In genomic region chr6:34531580-34532201, GRCh38 we compare ENCODE assay signal across 8 cellular contexts. TPM values are rescaled to one million over a fixed set of nuclear protein-coding genes. Genes with fewer than 3 reads are reported as not detected.
A peak's percentile ranks its signal among the peaks of the same experiment; 100 is the strongest.
DNase-seq lines count a peak whose midpoint lies in the region; ATAC-seq, FAIRE-seq and TF ChIP-seq lines count a peak whose summit lies in the region.

No MANE protein-coding gene starts in this region.

- H3K9me3 Mint-ChIP-seq in type B pancreatic cell: no peaks in the 10 kb centered on the region

- peak overlapping the region; percentile 55 for H3K9ac ChIP-seq in iPS-15b (ENCODE audit: low read depth, low read length)

- no peaks in the 10 kb centered on the region for H3K36me3 Mint-ChIP-seq in type B pancreatic cell

- H3K4me1 Mint-ChIP-seq in type B pancreatic cell (ENCODE audit: unreplicated experiment): peaks cover 7% of the 10 kb centered on the region

- peak overlapping the region; percentile 21 for H3K4me3 ChIP-seq in astrocyte of the cerebellum (ENCODE audit: low read depth, low read length)
- peak overlapping the region; percentile 68 for H3K4me3 ChIP-seq in iPS-15b (ENCODE audit: low read depth, low read length)

- TF ChIP-seq CTCF in astrocyte of the cerebellum (IDR thresholded peaks at IDR 0.05; ENCODE audit: low read depth, low read length, missing control alignments) (no peak), type B pancreatic cell (conservative IDR thresholded peaks at IDR 0.05) (no peak)

- H3K27ac Mint-ChIP-seq in type B pancreatic cell: no peak overlapping the region

- H3K4me1 ChIP-seq in iPS-15b (ENCODE audit: control insufficient read depth, insufficient read depth, low read length): peaks cover 4% of the 10 kb centered on the region

- peaks cover 3% of the 10 kb centered on the region for H3K27me3 Mint-ChIP-seq in type B pancreatic cell

- in situ Hi-C loops in astrocyte of the cerebellum (cut with HindIII; ENCODE audit: low sequenced_read_pairs): loop anchor here (5.0 kb wide), 1 partner anchor 56 kb away; no protein-coding TSS in a partner anchor

- no peak for FAIRE-seq in RCC 7860 (lab: Jason Lieb, UNC)

- H3K4me3 Mint-ChIP-seq in type B pancreatic cell: no peak overlapping the region

- H3K9me3 ChIP-seq in iPS-15b (ENCODE audit: control insufficient read depth, insufficient read depth, low read length): no peaks in the 10 kb centered on the region

- ATAC-seq in HG03159 (IDR thresholded peaks at IDR 0.05; ENCODE audit: unreplicated experiment) (peak; percentile 43), GM18873 (IDR thresholded peaks at IDR 0.05; ENCODE audit: low FRiP score, unreplicated experiment) (no peak), HG03135 (IDR thresholded peaks at IDR 0.05; ENCODE audit: unreplicated experiment) (no peak)
- ATAC-seq in stimulated activated naive CD8-positive, alpha-beta T cell treated with anti-CD3 and anti-CD28 coated beads, Interleukin-15, Interleukin-2, amounts not matched to agents 100 U/mL and 50 U/mL, for 24 hours: peak; percentile 6

- DNase-seq in astrocyte of the cerebellum (ENCODE audit: low read depth): peak; percentile 42
- DNase-seq in stimulated activated naive CD8-positive, alpha-beta T cell treated with anti-CD3 and anti-CD28 coated beads, Interleukin-15, Interleukin-2, amounts not matched to agents 100 U/mL and 50 U/mL, for 24 hours: peak; percentile 9
- no peak for DNase-seq in type B pancreatic cell (ENCODE audit: extremely low spot score, unreplicated experiment)
- DNase-seq in RCC 7860 (ENCODE audit: low spot score): no peak

- H3K27me3 ChIP-seq in iPS-15b (ENCODE audit: control insufficient read depth, insufficient read depth, low read length): no peaks in the 10 kb centered on the region

- H3K36me3 ChIP-seq in iPS-15b (ENCODE audit: control insufficient read depth, insufficient read depth, low read length): peaks cover 6% of the 10 kb centered on the region

RNA-seq across cellular contexts. Expression of gene SPDEF, which starts 24.4 kb away (rescaled TPM):
- total RNA-seq in type B pancreatic cell (ENCODE audit: low replicate concordance): 0.62 and 1.6 TPM in 2 replicates

Comparison
In these comparisons a context has a peak if more than half of its experiments do, and no peak if none do; other contexts are left out.
1. ATAC-seq: peak in HG03159 (single experiment) and stimulated activated naive CD8-positive, alpha-beta T cell treated with anti-CD3 and anti-CD28 coated beads, Interleukin-15, Interleukin-2, amounts not matched to agents 100 U/mL and 50 U/mL, for 24 hours (single experiment); none in GM18873 (single experiment) and HG03135 (single experiment).
2. DNase-seq: peak in astrocyte of the cerebellum (single experiment) and stimulated activated naive CD8-positive, alpha-beta T cell treated with anti-CD3 and anti-CD28 coated beads, Interleukin-15, Interleukin-2, amounts not matched to agents 100 U/mL and 50 U/mL, for 24 hours (single experiment); none in type B pancreatic cell (single experiment) and RCC 7860 (single experiment).